In the genomic region with DNA sequence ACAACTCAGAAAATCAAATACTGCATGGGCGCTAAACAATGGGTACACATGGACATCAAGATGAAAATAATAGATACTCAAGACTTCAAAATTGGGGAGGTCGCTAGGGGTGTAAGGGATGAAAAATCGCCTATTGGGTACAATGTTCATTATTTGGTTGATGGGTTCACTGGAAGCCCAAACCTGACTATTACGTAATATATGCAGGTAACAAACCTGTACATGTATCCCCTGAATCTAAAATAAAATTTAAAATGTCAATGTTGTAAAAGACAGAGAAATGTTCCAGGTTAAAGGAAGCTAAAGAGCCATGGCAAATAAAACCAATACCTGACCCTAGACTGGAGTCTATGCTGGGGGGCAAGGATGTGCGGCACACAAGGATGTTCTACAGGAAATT, we compare ENCODE assay signal across 29 cellular contexts.
"Had no signal": no experiment of that assay in that cellular context is flagged by ENCODE, and none has a peak within 500 bp of the region (broad histone marks: within the 10 kb centered on the region; RNA-seq: fewer than 3 reads in every experiment).

No MANE protein-coding gene starts in this region.

- H3K9me3 ChIP-seq: suprapubic skin, testis, thoracic aorta, thyroid gland, tibial artery, tibial nerve, transverse colon, upper lobe of left lung, upper lobe of right lung, uterus, vagina had no signal

- H3K9me3 Mint-ChIP-seq: stimulated activated effector memory CD8-positive, alpha-beta T cell treated with anti-CD3 and anti-CD28 coated beads, Interleukin-12 subunit alpha, Interleukin-12 subunit beta, amount 100 ng/mL, for 72 hours; stimulated activated memory B cell treated with anti-CD40 and anti-IgM and Interleukin-4, amounts not matched to agents 10 μg/mL and 1 μg/mL and 100 μg/mL, for 72 hours; stimulated activated naive CD8-positive, alpha-beta T cell treated with anti-CD3 and anti-CD28 coated beads, Interleukin-15, Interleukin-2, amounts not matched to agents 100 ng/mL and 50 ng/mL, for 24 hours had no signal

- H3K4me3 Mint-ChIP-seq: stimulated activated effector memory CD8-positive, alpha-beta T cell treated with anti-CD3 and anti-CD28 coated beads, Interleukin-12 subunit alpha, Interleukin-12 subunit beta, amount 100 ng/mL, for 72 hours; stimulated activated memory B cell treated with anti-CD40 and anti-IgM and Interleukin-4, amounts not matched to agents 10 μg/mL and 1 μg/mL and 100 μg/mL, for 72 hours; stimulated activated naive B cell treated with anti-CD40 and anti-IgM and Interleukin-4, amounts not matched to agents 10 μg/mL and 1 μg/mL and 100 μg/mL, for 72 hours; stimulated activated naive CD8-positive, alpha-beta T cell treated with anti-CD3 and anti-CD28 coated beads, Interleukin-15, amount 100 ng/mL, for 72 hours; stimulated activated naive CD8-positive, alpha-beta T cell treated with anti-CD3 and anti-CD28 coated beads, Interleukin-15, Interleukin-2, amounts not matched to agents 100 ng/mL and 50 ng/mL, for 24 hours; type B pancreatic cell had no signal

- H3K4me1 Mint-ChIP-seq: stimulated activated effector memory CD8-positive, alpha-beta T cell treated with anti-CD3 and anti-CD28 coated beads, Interleukin-12 subunit alpha, Interleukin-12 subunit beta, amount 100 ng/mL, for 72 hours; stimulated activated memory B cell treated with anti-CD40 and anti-IgM and Interleukin-4, amounts not matched to agents 10 μg/mL and 1 μg/mL and 100 μg/mL, for 72 hours; stimulated activated naive B cell treated with anti-CD40 and anti-IgM and Interleukin-4, amounts not matched to agents 10 μg/mL and 1 μg/mL and 100 μg/mL, for 72 hours; stimulated activated naive CD8-positive, alpha-beta T cell treated with anti-CD3 and anti-CD28 coated beads, Interleukin-15, amount 100 ng/mL, for 72 hours had no signal

- H3K27ac Mint-ChIP-seq: stimulated activated effector memory CD8-positive, alpha-beta T cell treated with anti-CD3 and anti-CD28 coated beads, Interleukin-12 subunit alpha, Interleukin-12 subunit beta, amount 100 ng/mL, for 72 hours; stimulated activated memory B cell treated with anti-CD40 and anti-IgM and Interleukin-4, amounts not matched to agents 10 μg/mL and 1 μg/mL and 100 μg/mL, for 72 hours; stimulated activated naive B cell treated with anti-CD40 and anti-IgM and Interleukin-4, amounts not matched to agents 10 μg/mL and 1 μg/mL and 100 μg/mL, for 72 hours; stimulated activated naive CD8-positive, alpha-beta T cell treated with anti-CD3 and anti-CD28 coated beads, Interleukin-15, amount 100 ng/mL, for 72 hours; stimulated activated naive CD8-positive, alpha-beta T cell treated with anti-CD3 and anti-CD28 coated beads, Interleukin-15, Interleukin-2, amounts not matched to agents 100 ng/mL and 50 ng/mL, for 24 hours; type B pancreatic cell had no signal

- H3K27ac ChIP-seq: stomach, suprapubic skin, testis, thoracic aorta, thyroid gland, tibial artery, tibial nerve, transverse colon, upper lobe of left lung, upper lobe of right lung, uterus, vagina had no signal

- ATAC-seq: stimulated activated effector memory CD8-positive, alpha-beta T cell treated with anti-CD3 and anti-CD28 coated beads, Interleukin-12 subunit alpha, Interleukin-12 subunit beta, amount 100 ng/mL, for 72 hours; stimulated activated memory B cell treated with anti-CD40 and anti-IgM and Interleukin-4, amounts not matched to agents 10 μg/mL and 1 μg/mL and 100 μg/mL, for 72 hours; stimulated activated naive B cell treated with anti-CD40 and anti-IgM and Interleukin-4, amounts not matched to agents 10 μg/mL and 1 μg/mL and 100 μg/mL, for 72 hours; stimulated activated naive CD8-positive, alpha-beta T cell treated with anti-CD3 and anti-CD28 coated beads, Interleukin-15, amount 100 ng/mL, for 72 hours; stimulated activated naive CD8-positive, alpha-beta T cell treated with anti-CD3 and anti-CD28 coated beads, Interleukin-15, Interleukin-2, amounts not matched to agents 100 U/mL and 50 U/mL, for 24 hours; upper lobe of right lung had no signal

- H3K4me3 ChIP-seq: stomach, suprapubic skin, testis, thoracic aorta, thyroid gland, tibial artery, tibial nerve, transverse colon, upper lobe of left lung, upper lobe of right lung, uterus, vagina had no signal

- FAIRE-seq: urothelium cell line had no signal

- H3K27me3 ChIP-seq: stomach, suprapubic skin, testis, thyroid gland, tibial artery, tibial nerve, transverse colon, upper lobe of left lung, upper lobe of right lung, uterus, vagina had no signal

- H3K36me3 Mint-ChIP-seq: stimulated activated effector memory CD8-positive, alpha-beta T cell treated with anti-CD3 and anti-CD28 coated beads, Interleukin-12 subunit alpha, Interleukin-12 subunit beta, amount 100 ng/mL, for 72 hours; stimulated activated memory B cell treated with anti-CD40 and anti-IgM and Interleukin-4, amounts not matched to agents 10 μg/mL and 1 μg/mL and 100 μg/mL, for 72 hours; stimulated activated naive B cell treated with anti-CD40 and anti-IgM and Interleukin-4, amounts not matched to agents 10 μg/mL and 1 μg/mL and 100 μg/mL, for 72 hours; type B pancreatic cell had no signal

- H3K36me3 ChIP-seq: stomach, suprapubic skin, thoracic aorta, thyroid gland, tibial artery, tibial nerve, transverse colon, upper lobe of left lung, upper lobe of right lung, uterus, vagina had no signal

- DNase-seq: stimulated activated CD4-positive, alpha-beta T cell treated with anti-CD3 and anti-CD28 coated beads, Interleukin-2, amount 100 ng/mL, for 48 hours; stimulated activated CD4-positive, alpha-beta T cell treated with anti-CD3 and anti-CD28 coated beads, Interleukin-4, amount 100 ng/mL, for 1 hour; stimulated activated CD4-positive, alpha-beta T cell treated with anti-CD3 and anti-CD28 coated beads, Interleukin-4, amount 100 ng/mL, for 24 hours; stimulated activated CD4-positive, alpha-beta T cell treated with anti-CD3 and anti-CD28 coated beads, Interleukin-4, amount 100 ng/mL, for 4 hours; stimulated activated CD8-positive, alpha-beta memory T cell treated with anti-CD3 and anti-CD28 coated beads, Interleukin-4, amount 100 ng/mL, for 48 hours; stimulated activated naive B cell treated with anti-CD40 and anti-IgM and Interleukin-4, amounts not matched to agents 10 μg/mL and 1 μg/mL and 100 μg/mL, for 72 hours; stimulated activated naive CD4-positive, alpha-beta T cell; stimulated activated naive CD4-positive, alpha-beta T cell treated with Interleukin-2 at 50 U/mL for 16 hours; stimulated activated naive CD8-positive, alpha-beta T cell treated with anti-CD3 and anti-CD28 coated beads, Interleukin-15, amount 100 ng/mL, for 72 hours; stimulated activated naive CD8-positive, alpha-beta T cell treated with anti-CD3 and anti-CD28 coated beads, Interleukin-15, Interleukin-2, amounts not matched to agents 100 U/mL and 50 U/mL, for 24 hours; stomach; substantia nigra; testis; thyroid gland; tibial artery; transverse colon; trophoblast cell; upper lobe of left lung; upper lobe of right lung; uterus had no signal

- H3K4me1 ChIP-seq: stomach, suprapubic skin, thyroid gland, tibial artery, tibial nerve, transverse colon, upper lobe of left lung, upper lobe of right lung, uterus, vagina had no signal
